ENCODE assay signal across 11 cellular contexts in the genomic region with DNA sequence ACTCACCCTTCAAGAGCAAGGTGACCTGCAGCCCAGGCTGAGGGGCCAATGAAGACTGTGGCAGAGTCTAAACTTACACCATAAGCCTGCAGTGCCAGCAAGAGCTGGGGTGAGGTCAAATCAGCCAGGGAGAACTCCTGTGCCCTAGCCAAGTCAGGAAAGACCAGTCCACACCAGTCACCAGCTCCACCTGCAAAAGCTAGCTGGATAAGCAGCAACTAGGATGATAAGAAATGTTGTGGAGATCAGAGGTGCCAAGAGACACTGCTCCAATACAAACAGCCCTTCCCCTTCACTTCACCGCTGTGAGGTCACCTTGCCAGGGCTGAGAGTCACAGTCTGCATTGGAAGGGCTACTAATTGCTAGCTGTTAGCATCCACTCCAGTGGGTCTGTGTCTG. TPM values are rescaled to one million over a fixed set of nuclear protein-coding genes. Genes with fewer than 3 reads are reported as not detected.
DNase-seq lines count a peak whose midpoint lies in the region; ATAC-seq and TF ChIP-seq lines count a peak whose summit lies in the region.
"Had no signal": no experiment of that assay in that cellular context is flagged by ENCODE, and none has a peak within 500 bp of the region (broad histone marks: within the 10 kb centered on the region; RNA-seq: fewer than 3 reads in every experiment).

No MANE protein-coding gene starts in this region.

- H3K27ac ChIP-seq in BLaER1 (no peak overlapping the region), heart left ventricle (peak overlapping the region in 7 of 12 donors; percentile 2 to 66 (median 59))

- no peaks in the 10 kb centered on the region for H3K9me3 ChIP-seq in BLaER1
- H3K9me3 ChIP-seq in heart left ventricle, result no peaks in the 10 kb centered on the region

- H3K9ac ChIP-seq in BLaER1, result no peak overlapping the region

- ATAC-seq in GM19467 (IDR thresholded peaks at IDR 0.05; ENCODE audit: unreplicated experiment) (peak; percentile 8), HG03457 (IDR thresholded peaks at IDR 0.05; ENCODE audit: unreplicated experiment) (peak; percentile 16), heart left ventricle (peak; percentile 88 to 95 (median 92))

- intact Hi-C loops in heart left ventricle (cut with DNase I), result no loop called here

- peak overlapping the region; percentile 79 for H3K4me2 ChIP-seq in BLaER1

- H3K4me1 ChIP-seq in BLaER1 (peaks cover 32% of the 10 kb centered on the region), heart left ventricle (peaks cover 0 to 21% (median 6%) of the 10 kb centered on the region in 12 donors)

- no peak for TF ChIP-seq CTCF in heart left ventricle (IDR thresholded peaks at IDR 0.05)
- TF ChIP-seq CTCF in GM20000 (IDR thresholded peaks at IDR 0.05; ENCODE audit: extremely low read depth, missing control alignments), result no peak

- DNase-seq in heart left ventricle (peak in 4 of 5 donors; percentile 24 to 74 (median 48)), C1 segment of cervical spinal cord (lab: John Stamatoyannopoulos, UW) (no peak), GM20000 (ENCODE audit: low spot score) (no peak), inferior parietal cortex (ENCODE audit: extremely low spot score) (no peak)
- DNase-seq in activated effector memory CD4-positive, alpha-beta T cell treated with Interleukin-2 at 50 U/mL for 16 hours, result no peak

- H3K4me3 ChIP-seq in BLaER1 (no peak overlapping the region), heart left ventricle (no peak overlapping the region)
- H3K4me3 ChIP-seq: lung had no signal

- no peaks in the 10 kb centered on the region for H3K36me3 ChIP-seq in BLaER1
- no peaks in the 10 kb centered on the region for H3K36me3 ChIP-seq in heart left ventricle

- WGBS in heart left ventricle, 4 donors, result 27 to 39% (median 29%) methylated on average over 1 of the region's 1 CpG

- H3K27me3 ChIP-seq in BLaER1 (no peaks in the 10 kb centered on the region), heart left ventricle (peaks cover 0 to 57% (median 0%) of the 10 kb centered on the region in 9 donors)

- H4K20me1 ChIP-seq in BLaER1, result peaks cover 15% of the 10 kb centered on the region; the same call in 1 of the 2 replicates

- TF ChIP-seq POLR2A in heart left ventricle (IDR thresholded peaks at IDR 0.05), result no peak

RNA-seq across cellular contexts. Expression of gene NIPAL1, which starts 31.3 kb away (rescaled TPM):
- total RNA-seq in heart left ventricle, result under 1 TPM in 7 of 9 donors, not detected in 2; 0.05 to 0.92 (median 0.34) TPM
- polyA plus RNA-seq in heart left ventricle, result under 1 TPM; 0.23 to 0.24 TPM

RNA-seq across cellular contexts. Expression of gene CNGA1, which starts 31.4 kb away (rescaled TPM):
- 1 to 10 TPM in 1 of 9 donors, under 1 TPM in 5, not detected in 3; 0.34 to 1.9 (median 0.73) TPM for total RNA-seq in heart left ventricle
- polyA plus RNA-seq in heart left ventricle, result under 1 TPM; 0.19 to 0.80 TPM
- total RNA-seq: activated CD4-positive, alpha-beta memory T cell treated with anti-CD3 and anti-CD28 coated beads, Interleukin-2, amount 10 ng/mL, durations not matched to agents 7 days and 5 days had no signal
- polyA plus RNA-seq: AG04450 had no signal

Comparison
In these comparisons a context has a peak if more than half of its experiments do, and no peak if none do; other contexts are left out.
1. ATAC-seq: peak in every context shown above with its lines; median percentile 92 in heart left ventricle; 16 in HG03457; 8 in GM19467.
2. DNase-seq: peak in heart left ventricle (4 of 5); none in C1 segment of cervical spinal cord (0 of 14), activated effector memory CD4-positive, alpha-beta T cell treated with Interleukin-2 at 50 U/mL for 16 hours (single experiment), GM20000 (single experiment) and inferior parietal cortex (single experiment).